In the genomic region with DNA sequence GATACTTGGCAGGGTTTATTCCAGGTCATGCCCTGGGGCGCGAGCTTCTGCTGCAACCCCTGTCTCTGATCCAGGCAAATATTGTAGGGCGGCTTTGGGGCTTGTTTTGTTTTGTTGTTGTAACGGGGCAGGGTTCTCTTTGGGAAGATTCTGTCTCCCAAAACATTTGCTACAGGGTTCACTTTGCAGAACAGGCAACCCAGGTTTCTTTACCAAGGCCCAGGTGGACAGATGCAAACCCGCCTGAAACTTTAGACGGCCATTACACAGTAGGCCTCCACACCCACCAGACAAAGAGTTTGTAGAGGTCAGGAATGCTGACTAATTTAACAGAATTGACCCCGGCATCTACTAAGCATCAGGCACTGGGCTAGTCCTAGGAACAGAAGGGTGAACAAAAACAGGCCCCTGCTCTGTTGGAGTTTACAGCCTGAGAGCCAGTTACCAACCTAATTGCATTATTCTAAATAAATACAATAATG, we compare ENCODE assay signal across 8 cellular contexts. TPM values are rescaled to one million over a fixed set of nuclear protein-coding genes. Genes with fewer than 3 reads are reported as not detected.
A peak's percentile ranks its signal among the peaks of the same experiment; 100 is the strongest.
DNase-seq lines count a peak whose midpoint lies in the region; ATAC-seq and TF ChIP-seq lines count a peak whose summit lies in the region.

No MANE protein-coding gene starts in this region.

- no CpG with 5 or more reads among the region's 7 CpGs for WGBS in iPS DF 6.9 (ENCODE audit: insufficient coverage, insufficient read length)

- no peak for ATAC-seq in stimulated activated memory B cell treated with anti-CD40 and anti-IgM and Interleukin-4, amounts not matched to agents 10 μg/mL and 1 μg/mL and 100 μg/mL, for 72 hours
- no peak for ATAC-seq in GM21717 (IDR thresholded peaks at IDR 0.05; ENCODE audit: unreplicated experiment)

- peak overlapping the region; percentile 91 for H3K27ac ChIP-seq in WERI-Rb-1
- H3K27ac ChIP-seq in iPS DF 6.9 (ENCODE audit: low read length), result no peak overlapping the region

- H3K36me3 ChIP-seq in WERI-Rb-1, result no peaks in the 10 kb centered on the region
- H3K36me3 ChIP-seq in iPS DF 6.9 (ENCODE audit: control insufficient read depth, insufficient read depth, low read length), result no peaks in the 10 kb centered on the region

- H3K9me3 ChIP-seq in WERI-Rb-1 (ENCODE audit: severe bottlenecking), result no peaks in the 10 kb centered on the region
- H3K9me3 ChIP-seq in iPS DF 6.9 (ENCODE audit: control insufficient read depth, insufficient read depth, low read length), result no peaks in the 10 kb centered on the region

- DNase-seq in NCI-H82 (lab: John Stamatoyannopoulos, UW) (peak; percentile 49), NCI-H82 treated with DMSO at 0.1 percent for 48 hours (lab: John Stamatoyannopoulos, UW; ENCODE audit: unreplicated experiment) (no peak), WERI-Rb-1 (no peak), iPS DF 6.9 (ENCODE audit: low read depth, low spot score) (no peak), germinal center (ENCODE audit: low spot score) (no peak), ureter (ENCODE audit: low spot score) (no peak)

- no peaks in the 10 kb centered on the region for H3K9me3 Mint-ChIP-seq in stimulated activated memory B cell treated with anti-CD40 and anti-IgM and Interleukin-4, amounts not matched to agents 10 μg/mL and 1 μg/mL and 100 μg/mL, for 72 hours

- H3K27me3 ChIP-seq in WERI-Rb-1 (ENCODE audit: insufficient read depth, low read depth, severe bottlenecking) (no peaks in the 10 kb centered on the region), iPS DF 6.9 (ENCODE audit: control insufficient read depth, insufficient read depth, low read length) (no peaks in the 10 kb centered on the region)

- no peak for TF ChIP-seq CTCF in WERI-Rb-1 (IDR thresholded peaks at IDR 0.05; ENCODE audit: low read depth, low read length)

- H3K27ac Mint-ChIP-seq in stimulated activated memory B cell treated with anti-CD40 and anti-IgM and Interleukin-4, amounts not matched to agents 10 μg/mL and 1 μg/mL and 100 μg/mL, for 72 hours, result peak overlapping the region; percentile 99

- H3K4me3 Mint-ChIP-seq in stimulated activated memory B cell treated with anti-CD40 and anti-IgM and Interleukin-4, amounts not matched to agents 10 μg/mL and 1 μg/mL and 100 μg/mL, for 72 hours, result peak overlapping the region; percentile 94

- peak overlapping the region; percentile 78 for H3K4me3 ChIP-seq in WERI-Rb-1 (ENCODE audit: low read depth, low read length)
- H3K4me3 ChIP-seq in iPS DF 6.9 (ENCODE audit: low read length), result peak overlapping the region; percentile 65; the same call in 1 of the 2 replicates

- peaks cover 48% of the 10 kb centered on the region for H3K4me1 Mint-ChIP-seq in stimulated activated memory B cell treated with anti-CD40 and anti-IgM and Interleukin-4, amounts not matched to agents 10 μg/mL and 1 μg/mL and 100 μg/mL, for 72 hours

- no peaks in the 10 kb centered on the region for H3K4me1 ChIP-seq in iPS DF 6.9 (ENCODE audit: control insufficient read depth, insufficient read depth, low read length)

- no peaks in the 10 kb centered on the region for H3K27me3 Mint-ChIP-seq in stimulated activated memory B cell treated with anti-CD40 and anti-IgM and Interleukin-4, amounts not matched to agents 10 μg/mL and 1 μg/mL and 100 μg/mL, for 72 hours

- no peaks in the 10 kb centered on the region for H3K36me3 Mint-ChIP-seq in stimulated activated memory B cell treated with anti-CD40 and anti-IgM and Interleukin-4, amounts not matched to agents 10 μg/mL and 1 μg/mL and 100 μg/mL, for 72 hours

RNA-seq across cellular contexts. Expression of a gene that starts 0.6 kb away (rescaled TPM):
- total RNA-seq in ureter, result 12.0 TPM
